Comparison of ENCODE assay signal across 8 cellular contexts in genomic region chr15:56243774-56244236, GRCh38. TPM values are rescaled to one million over a fixed set of nuclear protein-coding genes. Genes with fewer than 3 reads are reported as not detected.
DNase-seq lines count a peak whose midpoint lies in the region; ATAC-seq and TF ChIP-seq lines count a peak whose summit lies in the region.

RFX7 (minus strand) TSS chr15:56243879; CDS start chr15:56243285, 594 bp downstream.

- H3K27me3 ChIP-seq in left lung = no peaks in the 10 kb centered on the region

- peaks cover 10 to 46% of the 10 kb centered on the region in 2 donors for H3K4me1 ChIP-seq in left lung

- no peaks in the 10 kb centered on the region for H3K9me3 ChIP-seq in left lung

- peak within 1 kb of the TSS; percentile 84 to 87 for H3K27ac ChIP-seq in left lung

- TF ChIP-seq CTCF in left lung (IDR thresholded peaks at IDR 0.05) = no peak

- H3K4me3 ChIP-seq in left lung = peak within 1 kb of the TSS; percentile 49 to 64

- peak; percentile 41 for ATAC-seq in HG02884 (IDR thresholded peaks at IDR 0.05; ENCODE audit: unreplicated experiment)
- ATAC-seq in left lung = peak; percentile 69

- peak; percentile 76 for DNase-seq in NCI-H1436 (lab: John Stamatoyannopoulos, UW)
- DNase-seq in NCI-H1436 treated with DMSO at 0.1 percent for 48 hours (lab: John Stamatoyannopoulos, UW) = no peak
- DNase-seq in NCI-H226 = peak; percentile 84
- peak; percentile 78 for DNase-seq in activated CD4-positive, alpha-beta T cell treated with anti-CD3 and anti-CD28 coated beads for 48 hours
- peak; percentile 51 for DNase-seq in dedifferentiated amniotic fluid mesenchymal stem cell (ENCODE audit: extremely low spot score)
- DNase-seq in left lung = peak; percentile 69 to 92
- DNase-seq in stimulated activated CD4-positive, alpha-beta T cell treated with anti-CD3 and anti-CD28 coated beads, Interleukin-2, amount 100 ng/mL, for 24 hours = peak; percentile 79 to 81

- no peaks in the 10 kb centered on the region for H3K36me3 ChIP-seq in left lung

- intact Hi-C loops in left lung (cut with DNase I) = no loop called here

RNA-seq across cellular contexts. Expression of gene RFX7, which starts in this region (rescaled TPM):
- total RNA-seq in left lung = 10 to 100 TPM; 16.7 to 18.2 TPM
